ENCODE assay signal across 1 cellular context in genomic region chr4:2944882-2945526, GRCh38.
TF ChIP-seq lines count a peak whose summit lies in the region.

No MANE protein-coding gene starts in this region.

TF ChIP-seq in K562, 482 proteins besides CTCF, POLR2A, EP300 and RAD21:
- no peak for TF ChIP-seq ZNF77 (CRISPR knock-in tag; IDR thresholded peaks at IDR 0.05)
- no peak for TF ChIP-seq MTA3 (IDR thresholded peaks at IDR 0.05; ENCODE audit: borderline replicate concordance)
- no peak for TF ChIP-seq ZBTB49 (CRISPR knock-in tag; IDR thresholded peaks at IDR 0.05; ENCODE audit: borderline replicate concordance)
- no peak for TF ChIP-seq HNRNPH1 (optimal IDR thresholded peaks at IDR 0.05; ENCODE audit: low read depth, low read length)
- peak; percentile 65 for TF ChIP-seq POLR2G (IDR thresholded peaks at IDR 0.05; ENCODE audit: low read depth, low read length)
